In the genomic region with DNA sequence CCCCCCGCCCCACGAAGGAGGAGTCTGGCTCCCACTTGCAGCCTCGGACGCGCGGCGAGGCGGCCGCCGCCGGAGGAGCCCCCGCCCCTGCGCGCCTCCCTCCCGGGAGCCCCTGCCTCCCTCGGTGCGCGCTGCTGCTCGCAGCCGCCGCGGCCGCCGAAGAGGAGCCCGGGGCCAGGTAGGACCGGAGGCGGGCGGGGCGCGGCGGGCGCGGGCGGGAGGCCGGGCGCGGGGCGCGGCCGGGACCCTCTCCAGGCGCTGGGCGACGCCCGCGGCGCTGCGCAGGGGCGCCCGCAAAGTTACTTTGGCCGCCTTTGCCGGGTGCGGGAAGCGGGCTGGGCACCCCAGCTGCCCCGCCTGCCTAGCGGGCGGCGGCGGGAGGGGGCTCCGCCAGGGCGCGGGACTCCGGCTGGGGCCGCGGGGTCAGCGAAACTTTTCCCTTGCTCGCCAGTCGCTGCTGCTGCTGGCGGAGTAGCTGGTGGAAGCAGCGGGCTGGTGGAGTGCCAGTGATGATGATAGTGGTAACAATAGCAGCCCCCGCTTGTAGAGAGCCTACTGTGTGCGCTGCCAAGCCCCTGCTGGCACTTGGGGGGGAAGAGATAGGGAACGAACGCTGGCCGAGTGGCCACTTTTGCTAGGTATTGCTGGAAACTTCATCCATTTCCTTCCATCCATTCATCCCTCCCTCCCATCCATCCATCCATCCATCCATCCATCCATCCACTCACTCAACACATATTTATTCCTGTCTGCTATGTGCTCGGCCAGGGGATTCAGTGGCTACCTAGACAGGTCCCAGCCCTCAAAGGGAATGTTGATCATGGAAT, we compare ENCODE assay signal across 2 cellular contexts.
TF ChIP-seq lines count a peak whose summit lies in the region.

A gene with protein sequence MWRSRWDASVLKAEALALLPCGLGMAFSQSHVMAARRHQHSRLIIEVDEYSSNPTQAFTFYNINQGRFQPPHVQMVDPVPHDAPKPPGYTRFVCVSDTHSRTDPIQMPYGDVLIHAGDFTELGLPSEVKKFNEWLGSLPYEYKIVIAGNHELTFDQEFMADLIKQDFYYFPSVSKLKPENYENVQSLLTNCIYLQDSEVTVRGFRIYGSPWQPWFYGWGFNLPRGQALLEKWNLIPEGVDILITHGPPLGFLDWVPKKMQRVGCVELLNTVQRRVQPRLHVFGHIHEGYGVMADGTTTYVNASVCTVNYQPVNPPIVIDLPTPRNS (plus strand): TSS at position 34 of the 827 bp plus-strand sequence. CDS start 12,972 bp downstream, outside the sequence.

TF ChIP-seq in H1, 55 proteins besides CTCF, POLR2A, EP300 and RAD21:
- peak; percentile 53 for TF ChIP-seq SUZ12 (IDR thresholded peaks at IDR 0.05; ENCODE audit: low read length)
- TF ChIP-seq EGR1 (IDR thresholded peaks at IDR 0.05; ENCODE audit: borderline replicate concordance, low read depth, low read length): no peak
- no peak for TF ChIP-seq CBX8 (IDR thresholded peaks at IDR 0.05; ENCODE audit: borderline replicate concordance, low read depth, low read length)
- TF ChIP-seq EZH2 (IDR thresholded peaks at IDR 0.05; ENCODE audit: low read depth, low read length, severe bottlenecking): peak; percentile 65
- peak; percentile 27 for TF ChIP-seq KDM4A (IDR thresholded peaks at IDR 0.05; ENCODE audit: low read depth, low read length, severe bottlenecking)

TF ChIP-seq in neural cell, 6 proteins besides CTCF, POLR2A, EP300 and RAD21:
- TF ChIP-seq MXI1 (conservative IDR thresholded peaks at IDR 0.05; ENCODE audit: poor library complexity, severe bottlenecking) (no peak), EZH2 (IDR thresholded peaks at IDR 0.05; ENCODE audit: borderline replicate concordance, insufficient read depth, low read length, poor library complexity, severe bottlenecking) (no peak), TAF1 (IDR thresholded peaks at IDR 0.05; ENCODE audit: low read depth) (no peak), POLR2AphosphoS5 (IDR thresholded peaks at IDR 0.05) (no peak), SMC3 (conservative IDR thresholded peaks at IDR 0.05; ENCODE audit: poor library complexity) (no peak)
- TF ChIP-seq, protein P1, sequence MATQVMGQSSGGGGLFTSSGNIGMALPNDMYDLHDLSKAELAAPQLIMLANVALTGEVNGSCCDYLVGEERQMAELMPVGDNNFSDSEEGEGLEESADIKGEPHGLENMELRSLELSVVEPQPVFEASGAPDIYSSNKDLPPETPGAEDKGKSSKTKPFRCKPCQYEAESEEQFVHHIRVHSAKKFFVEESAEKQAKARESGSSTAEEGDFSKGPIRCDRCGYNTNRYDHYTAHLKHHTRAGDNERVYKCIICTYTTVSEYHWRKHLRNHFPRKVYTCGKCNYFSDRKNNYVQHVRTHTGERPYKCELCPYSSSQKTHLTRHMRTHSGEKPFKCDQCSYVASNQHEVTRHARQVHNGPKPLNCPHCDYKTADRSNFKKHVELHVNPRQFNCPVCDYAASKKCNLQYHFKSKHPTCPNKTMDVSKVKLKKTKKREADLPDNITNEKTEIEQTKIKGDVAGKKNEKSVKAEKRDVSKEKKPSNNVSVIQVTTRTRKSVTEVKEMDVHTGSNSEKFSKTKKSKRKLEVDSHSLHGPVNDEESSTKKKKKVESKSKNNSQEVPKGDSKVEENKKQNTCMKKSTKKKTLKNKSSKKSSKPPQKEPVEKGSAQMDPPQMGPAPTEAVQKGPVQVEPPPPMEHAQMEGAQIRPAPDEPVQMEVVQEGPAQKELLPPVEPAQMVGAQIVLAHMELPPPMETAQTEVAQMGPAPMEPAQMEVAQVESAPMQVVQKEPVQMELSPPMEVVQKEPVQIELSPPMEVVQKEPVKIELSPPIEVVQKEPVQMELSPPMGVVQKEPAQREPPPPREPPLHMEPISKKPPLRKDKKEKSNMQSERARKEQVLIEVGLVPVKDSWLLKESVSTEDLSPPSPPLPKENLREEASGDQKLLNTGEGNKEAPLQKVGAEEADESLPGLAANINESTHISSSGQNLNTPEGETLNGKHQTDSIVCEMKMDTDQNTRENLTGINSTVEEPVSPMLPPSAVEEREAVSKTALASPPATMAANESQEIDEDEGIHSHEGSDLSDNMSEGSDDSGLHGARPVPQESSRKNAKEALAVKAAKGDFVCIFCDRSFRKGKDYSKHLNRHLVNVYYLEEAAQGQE (IDR thresholded peaks at IDR 0.05; ENCODE audit: borderline replicate concordance): no peak
TF ChIP-seq in neural cell: peak in this region for 0.
